In the genomic region with DNA sequence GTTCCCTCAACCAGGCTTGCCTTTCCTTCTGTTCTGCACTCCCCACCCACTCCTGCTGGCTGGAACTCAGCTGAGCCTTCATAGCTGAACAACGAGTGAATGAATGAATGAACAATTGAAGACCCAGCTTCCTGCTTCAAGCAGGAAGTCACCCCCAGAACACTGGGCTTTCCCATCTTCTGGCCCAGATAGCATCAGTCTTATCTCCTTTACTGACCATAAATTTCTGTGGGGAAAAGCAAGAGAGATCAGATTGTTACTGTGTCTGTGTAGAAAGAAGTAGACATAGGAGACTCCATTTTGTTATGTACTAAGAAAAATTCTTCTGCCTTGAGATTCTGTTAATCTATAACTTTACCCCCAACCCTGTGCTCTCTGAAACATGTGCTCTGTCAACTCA, we compare ENCODE assay signal across 1 cellular context.
TF ChIP-seq lines count a peak whose summit lies in the region.
"Not testable (repeated sequence)": the region's sequence is repeated elsewhere in the genome, so short reads cannot be mapped to it uniquely, and the experiment has no call there.

No MANE protein-coding gene starts in this region.

TF ChIP-seq in K562, 482 proteins besides CTCF, POLR2A, EP300 and RAD21 (continued from another document):
- TF ChIP-seq, protein P1, sequence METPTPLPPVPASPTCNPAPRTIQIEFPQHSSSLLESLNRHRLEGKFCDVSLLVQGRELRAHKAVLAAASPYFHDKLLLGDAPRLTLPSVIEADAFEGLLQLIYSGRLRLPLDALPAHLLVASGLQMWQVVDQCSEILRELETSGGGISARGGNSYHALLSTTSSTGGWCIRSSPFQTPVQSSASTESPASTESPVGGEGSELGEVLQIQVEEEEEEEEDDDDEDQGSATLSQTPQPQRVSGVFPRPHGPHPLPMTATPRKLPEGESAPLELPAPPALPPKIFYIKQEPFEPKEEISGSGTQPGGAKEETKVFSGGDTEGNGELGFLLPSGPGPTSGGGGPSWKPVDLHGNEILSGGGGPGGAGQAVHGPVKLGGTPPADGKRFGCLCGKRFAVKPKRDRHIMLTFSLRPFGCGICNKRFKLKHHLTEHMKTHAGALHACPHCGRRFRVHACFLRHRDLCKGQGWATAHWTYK (CRISPR knock-in tag; IDR thresholded peaks at IDR 0.05) = peak; percentile 93
- TF ChIP-seq, protein P2, sequence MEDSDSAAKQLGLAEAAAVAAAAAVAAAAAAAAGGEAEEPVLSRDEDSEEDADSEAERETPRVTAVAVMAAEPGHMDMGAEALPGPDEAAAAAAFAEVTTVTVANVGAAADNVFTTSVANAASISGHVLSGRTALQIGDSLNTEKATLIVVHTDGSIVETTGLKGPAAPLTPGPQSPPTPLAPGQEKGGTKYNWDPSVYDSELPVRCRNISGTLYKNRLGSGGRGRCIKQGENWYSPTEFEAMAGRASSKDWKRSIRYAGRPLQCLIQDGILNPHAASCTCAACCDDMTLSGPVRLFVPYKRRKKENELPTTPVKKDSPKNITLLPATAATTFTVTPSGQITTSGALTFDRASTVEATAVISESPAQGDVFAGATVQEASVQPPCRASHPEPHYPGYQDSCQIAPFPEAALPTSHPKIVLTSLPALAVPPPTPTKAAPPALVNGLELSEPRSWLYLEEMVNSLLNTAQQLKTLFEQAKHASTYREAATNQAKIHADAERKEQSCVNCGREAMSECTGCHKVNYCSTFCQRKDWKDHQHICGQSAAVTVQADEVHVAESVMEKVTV (CRISPR knock-in tag; IDR thresholded peaks at IDR 0.05) = peak; percentile 28; the same call in 1 of the 2 replicates
- TF ChIP-seq ZNF584 (CRISPR knock-in tag; IDR thresholded peaks at IDR 0.05; ENCODE audit: low read depth) = peak; percentile 80
- 0 out of 2 replicates have a peak, but pooled peaks have one; percentile 40 for TF ChIP-seq NFXL1 (CRISPR knock-in tag; IDR thresholded peaks at IDR 0.05)
- TF ChIP-seq ELF2 (CRISPR knock-in tag; IDR thresholded peaks at IDR 0.05) = peak; percentile 86
- peak; percentile 94 for TF ChIP-seq ZNF24 (IDR thresholded peaks at IDR 0.05)
- TF ChIP-seq E2F3 (CRISPR knock-in tag; IDR thresholded peaks at IDR 0.05) = 0 out of 2 replicates have a peak, but pooled peaks have one; percentile 64
- TF ChIP-seq, protein P3, sequence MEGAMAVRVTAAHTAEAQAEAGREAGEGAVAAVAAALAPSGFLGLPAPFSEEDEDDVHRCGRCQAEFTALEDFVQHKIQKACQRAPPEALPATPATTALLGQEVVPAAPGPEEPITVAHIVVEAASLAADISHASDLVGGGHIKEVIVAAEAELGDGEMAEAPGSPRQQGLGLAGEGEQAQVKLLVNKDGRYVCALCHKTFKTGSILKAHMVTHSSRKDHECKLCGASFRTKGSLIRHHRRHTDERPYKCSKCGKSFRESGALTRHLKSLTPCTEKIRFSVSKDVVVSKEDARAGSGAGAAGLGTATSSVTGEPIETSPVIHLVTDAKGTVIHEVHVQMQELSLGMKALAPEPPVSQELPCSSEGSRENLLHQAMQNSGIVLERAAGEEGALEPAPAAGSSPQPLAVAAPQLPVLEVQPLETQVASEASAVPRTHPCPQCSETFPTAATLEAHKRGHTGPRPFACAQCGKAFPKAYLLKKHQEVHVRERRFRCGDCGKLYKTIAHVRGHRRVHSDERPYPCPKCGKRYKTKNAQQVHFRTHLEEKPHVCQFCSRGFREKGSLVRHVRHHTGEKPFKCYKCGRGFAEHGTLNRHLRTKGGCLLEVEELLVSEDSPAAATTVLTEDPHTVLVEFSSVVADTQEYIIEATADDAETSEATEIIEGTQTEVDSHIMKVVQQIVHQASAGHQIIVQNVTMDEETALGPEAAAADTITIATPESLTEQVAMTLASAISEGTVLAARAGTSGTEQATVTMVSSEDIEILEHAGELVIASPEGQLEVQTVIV (CRISPR knock-in tag; IDR thresholded peaks at IDR 0.05; ENCODE audit: borderline replicate concordance) = peak; percentile 77; the same call in 1 of the 2 replicates
- TF ChIP-seq, protein P4, sequence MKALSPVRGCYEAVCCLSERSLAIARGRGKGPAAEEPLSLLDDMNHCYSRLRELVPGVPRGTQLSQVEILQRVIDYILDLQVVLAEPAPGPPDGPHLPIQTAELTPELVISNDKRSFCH (CRISPR knock-in tag; IDR thresholded peaks at IDR 0.05) = not testable (repeated sequence)
- TF ChIP-seq, protein P4 (tag; IDR thresholded peaks at IDR 0.05) = peak; percentile 95
- TF ChIP-seq ZNF668 (CRISPR knock-in tag; IDR thresholded peaks at IDR 0.05) = 0 out of 2 replicates have a peak, but pooled peaks have one; percentile 57
- not testable (repeated sequence) for TF ChIP-seq MYC (IDR thresholded peaks at IDR 0.05; ENCODE audit: low read depth, low read length)
- peak; percentile 87; the same call in 1 of the 2 replicates for TF ChIP-seq MYC (CRISPR knock-in tag; IDR thresholded peaks at IDR 0.05; ENCODE audit: borderline replicate concordance, low read depth)
- TF ChIP-seq ZNF134 (CRISPR knock-in tag; conservative IDR thresholded peaks at IDR 0.05) = peak; percentile 35; the same call in 1 of the 2 replicates
- TF ChIP-seq PYGO2 (tag; IDR thresholded peaks at IDR 0.05) = peak; percentile 88
